In genomic region chr13:50357586-50358118, GRCh38 we compare ENCODE assay signal across 8 cellular contexts.
DNase-seq lines count a peak whose midpoint lies in the region; ATAC-seq and TF ChIP-seq lines count a peak whose summit lies in the region.

No MANE protein-coding gene starts in this region.

- no peak overlapping the region for H3K4me3 ChIP-seq in AG10803 (ENCODE audit: low read length)

- TF ChIP-seq CTCF in AG10803 (conservative IDR thresholded peaks at IDR 0.05; ENCODE audit: low read length): no peak

- DNase-seq in AG10803 (ENCODE audit: low read depth) (peak; percentile 76), NCI-H2029 treated with DMSO at 0.1 percent for 48 hours (lab: John Stamatoyannopoulos, UW) (peak; percentile 52), cerebellum (ENCODE audit: low spot score) (peak; percentile 74), mucosa of gallbladder (ENCODE audit: low spot score) (peak; percentile 51), DMS79 (lab: John Stamatoyannopoulos, UW) (no peak), cortex of kidney (lab: John Stamatoyannopoulos, UW) (no peak)

- ATAC-seq in GM21619 (IDR thresholded peaks at IDR 0.05; ENCODE audit: unreplicated experiment): no peak
- no peak for ATAC-seq in HG03159 (IDR thresholded peaks at IDR 0.05; ENCODE audit: unreplicated experiment)

Comparison
In these comparisons a context has a peak if more than half of its experiments do, and no peak if none do; other contexts are left out.
1. DNase-seq: peak in AG10803 (single experiment), NCI-H2029 treated with DMSO at 0.1 percent for 48 hours (single experiment), cerebellum (single experiment) and mucosa of gallbladder (single experiment); none in DMS79 (single experiment) and cortex of kidney (single experiment).